ENCODE assay signal across 1 cellular context in genomic region chr4:26899991-26900390, GRCh38.
TF ChIP-seq lines count a peak whose summit lies in the region.

No MANE protein-coding gene starts in this region.

TF ChIP-seq in GM12878, 131 proteins besides CTCF, POLR2A, EP300 and RAD21:
- TF ChIP-seq NFIC (IDR thresholded peaks at IDR 0.05; ENCODE audit: low read depth, low read length) (no peak), REST (IDR thresholded peaks at IDR 0.05; ENCODE audit: low read depth, low read length) (no peak)
